In genomic region chr7:7917593-7917992, GRCh38 we compare ENCODE assay signal across 20 cellular contexts. TPM values are rescaled to one million over a fixed set of nuclear protein-coding genes. Genes with fewer than 3 reads are reported as not detected.
DNase-seq lines count a peak whose midpoint lies in the region; ATAC-seq, FAIRE-seq and TF ChIP-seq lines count a peak whose summit lies in the region.
"Had no signal": no experiment of that assay in that cellular context is flagged by ENCODE, and none has a peak within 500 bp of the region (broad histone marks: within the 10 kb centered on the region; RNA-seq: fewer than 3 reads in every experiment).

No MANE protein-coding gene starts in this region.

- peaks cover 32% of the 10 kb centered on the region for H3K4me1 Mint-ChIP-seq in stimulated activated memory B cell treated with anti-CD40 and anti-IgM and Interleukin-4, amounts not matched to agents 10 μg/mL and 1 μg/mL and 100 μg/mL, for 72 hours

- ATAC-seq in HepG2 (no peak), right lobe of liver (no peak), K562 (no peak)
- no peak for ATAC-seq in stimulated activated memory B cell treated with anti-CD40 and anti-IgM and Interleukin-4, amounts not matched to agents 10 μg/mL and 1 μg/mL and 100 μg/mL, for 72 hours
- ATAC-seq: A549; CD8-positive, alpha-beta T cell had no signal

- H3K36me3 ChIP-seq in HepG2 (replicated peaks in 1 of 2; ENCODE audit: control insufficient read depth in 1 of 2, insufficient read depth in 2 of 2, low read length in 2 of 2) (no peaks in the 10 kb centered on the region), right lobe of liver (no peaks in the 10 kb centered on the region), K562 (ENCODE audit: control insufficient read depth, insufficient read depth, low read length) (no peaks in the 10 kb centered on the region), testis (ENCODE audit: low read depth, missing control alignments) (no peaks in the 10 kb centered on the region)
- H3K36me3 ChIP-seq: BLaER1 treated with 17β-estradiol and CSF1 and Interleukin-3, amounts not matched to agents 10 nM and 100 nM had no signal

- TF ChIP-seq RAD21 in HepG2 (CRISPR knock-in tag; IDR thresholded peaks at IDR 0.05) (no peak), K562 (CRISPR knock-in tag; conservative IDR thresholded peaks at IDR 0.05 in 1 of 2, IDR thresholded peaks at IDR 0.05 in 1 of 2) (no peak)

- intact Hi-C loops in HepG2 (cut with micrococcal nuclease; ENCODE audit: unreplicated experiment) = loop anchor here (10.0 kb wide), 1 partner anchor 243 kb away; no protein-coding TSS in a partner anchor
- intact Hi-C loops in right lobe of liver (cut with DNase I) = no loop called here
- intact Hi-C loops in K562 (cut with micrococcal nuclease) = no loop called here
- intact Hi-C loops in testis (cut with DNase I; ENCODE audit: low total_unique reads) = no loop called here

- POLR2A ChIA-PET in HepG2 (lab: Yijun Ruan, JAX) = no interaction called here
- POLR2A ChIA-PET in K562 (lab: Yijun Ruan, JAX) = no interaction called here

- no peak for TF ChIP-seq CTCF in HepG2 (CRISPR knock-in tag; IDR thresholded peaks at IDR 0.05)
- TF ChIP-seq CTCF in right lobe of liver (IDR thresholded peaks at IDR 0.05) = no peak
- no peak for TF ChIP-seq CTCF in K562 (IDR thresholded peaks at IDR 0.05 in 2 of 3, conservative IDR thresholded peaks at IDR 0.05 in 1 of 3; ENCODE audit: insufficient read depth in 2 of 3, low read depth in 1 of 3, low read length in 3 of 3)
- TF ChIP-seq CTCF in testis (IDR thresholded peaks at IDR 0.05) = no peak

- TF ChIP-seq EP300 in HepG2 (IDR thresholded peaks at IDR 0.05; ENCODE audit: low read depth in 2 of 2, low read length in 2 of 2) (no peak), HepG2 (CRISPR knock-in tag; IDR thresholded peaks at IDR 0.05; ENCODE audit: borderline replicate concordance) (no peak), K562 (IDR thresholded peaks at IDR 0.05; ENCODE audit: low read length) (no peak)

- H2AFZ ChIP-seq in HepG2 (ENCODE audit: low read length) (no peak overlapping the region), K562 (ENCODE audit: low read depth, low read length) (no peak overlapping the region)

- H3K9ac ChIP-seq in HepG2 (ENCODE audit: insufficient read depth, low read depth, low read length) (no peak overlapping the region), K562 (ENCODE audit: insufficient read depth in 1 of 2, low read depth in 2 of 2, low read length in 2 of 2) (no peak overlapping the region)
- H3K9ac ChIP-seq: BLaER1 treated with 17β-estradiol and CSF1 and Interleukin-3, amounts not matched to agents 10 nM and 100 nM had no signal

- in situ Hi-C loops in HepG2 (cut with HindIII; ENCODE audit: extremely low pct_ligation_motif_present, low pct_unique_long_range_greater_than_20kb) (no loop called here), K562 (cut with MboI) (no loop called here)

- H3K79me2 ChIP-seq in HepG2 (ENCODE audit: insufficient read depth, low read length) = no peaks in the 10 kb centered on the region
- no peaks in the 10 kb centered on the region for H3K79me2 ChIP-seq in K562 (ENCODE audit: control insufficient read depth, insufficient read depth, low read length)

- FAIRE-seq in HepG2 (lab: Jason Lieb, UNC) (no peak), K562 (lab: Jason Lieb, UNC) (no peak)
- FAIRE-seq: A549, D721Med, GM19239 had no signal

- TF ChIP-seq POLR2A in HepG2 (IDR thresholded peaks at IDR 0.05; ENCODE audit: insufficient read depth in 1 of 2, low read depth in 2 of 2, low read length in 2 of 2) (no peak), right lobe of liver (IDR thresholded peaks at IDR 0.05) (no peak), K562 (conservative IDR thresholded peaks at IDR 0.05) (no peak), testis (IDR thresholded peaks at IDR 0.05) (no peak)

- H3K4me1 ChIP-seq in HepG2 (ENCODE audit: insufficient read depth, low read length) = peaks cover 18% of the 10 kb centered on the region
- H3K4me1 ChIP-seq in right lobe of liver = peaks cover 0 to 31% (median 6%) of the 10 kb centered on the region in 4 donors
- H3K4me1 ChIP-seq in K562 (replicated peaks in 1 of 2; ENCODE audit: control insufficient read depth in 2 of 2, insufficient read depth in 2 of 2, low read length in 2 of 2) = no peaks in the 10 kb centered on the region
- H3K4me1 ChIP-seq in testis = no peaks in the 10 kb centered on the region
- H3K4me1 ChIP-seq: A549; BLaER1 treated with 17β-estradiol and CSF1 and Interleukin-3, amounts not matched to agents 10 nM and 100 nM had no signal

- BruUV-seq in HepG2 (replicated peaks; lab: Mats Ljungman, UMichigan) = no TSS peak
- no TSS peak for BruUV-seq in K562 (replicated peaks; lab: Mats Ljungman, UMichigan)

- H3K9me3 Mint-ChIP-seq in stimulated activated memory B cell treated with anti-CD40 and anti-IgM and Interleukin-4, amounts not matched to agents 10 μg/mL and 1 μg/mL and 100 μg/mL, for 72 hours = no peaks in the 10 kb centered on the region
- H3K9me3 Mint-ChIP-seq: CD4-positive, alpha-beta T cell; CD8-positive, alpha-beta T cell had no signal

- no peaks in the 10 kb centered on the region for H3K9me1 ChIP-seq in K562 (ENCODE audit: control insufficient read depth, insufficient read depth, low read length)

- H3K27ac ChIP-seq in HepG2 (ENCODE audit: extremely low read length, insufficient read depth, low read length) (no peak overlapping the region), right lobe of liver (no peak overlapping the region), K562 (ENCODE audit: extremely low read depth, low read depth, low read length) (no peak overlapping the region), substantia nigra (ENCODE audit: low read depth, low read length, poor library complexity, severe bottlenecking) (no peak overlapping the region), testis (no peak overlapping the region)
- H3K27ac ChIP-seq: 22Rv1; A549; BLaER1 treated with 17β-estradiol and CSF1 and Interleukin-3, amounts not matched to agents 10 nM and 100 nM; C4-2B had no signal

- H3K4me3 ChIP-seq in HepG2 (replicated peaks in 1 of 3; ENCODE audit: insufficient read depth in 1 of 3, low read depth in 2 of 3, low read length in 3 of 3) = no peak overlapping the region
- no peak overlapping the region for H3K4me3 ChIP-seq in right lobe of liver
- no peak overlapping the region for H3K4me3 ChIP-seq in K562
- no peak overlapping the region for H3K4me3 ChIP-seq in testis
- H3K4me3 ChIP-seq: A549; BLaER1 treated with 17β-estradiol and CSF1 and Interleukin-3, amounts not matched to agents 10 nM and 100 nM had no signal

- H3K4me3 Mint-ChIP-seq in stimulated activated memory B cell treated with anti-CD40 and anti-IgM and Interleukin-4, amounts not matched to agents 10 μg/mL and 1 μg/mL and 100 μg/mL, for 72 hours = no peak overlapping the region
- H3K4me3 Mint-ChIP-seq: B cell; CD4-positive, alpha-beta T cell; CD8-positive, alpha-beta T cell had no signal

- H3K27me3 ChIP-seq in HepG2 (ENCODE audit: control insufficient read depth in 1 of 2, insufficient read depth in 2 of 2, low read length in 2 of 2) (no peaks in the 10 kb centered on the region), right lobe of liver (no peaks in the 10 kb centered on the region), K562 (ENCODE audit: control insufficient read depth in 2 of 2, insufficient read depth in 2 of 2, low read length in 2 of 2) (no peaks in the 10 kb centered on the region; a peak in 2 of 5 replicates), testis (no peaks in the 10 kb centered on the region)
- H3K27me3 ChIP-seq: BLaER1 treated with 17β-estradiol and CSF1 and Interleukin-3, amounts not matched to agents 10 nM and 100 nM had no signal

- no peak overlapping the region for H3K4me2 ChIP-seq in HepG2 (ENCODE audit: low read depth, low read length)
- H3K4me2 ChIP-seq in K562 (ENCODE audit: insufficient read depth, low read length) = no peak overlapping the region
- H3K4me2 ChIP-seq: A549; BLaER1 treated with 17β-estradiol and CSF1 and Interleukin-3, amounts not matched to agents 10 nM and 100 nM had no signal

- H3K27me3 Mint-ChIP-seq in stimulated activated memory B cell treated with anti-CD40 and anti-IgM and Interleukin-4, amounts not matched to agents 10 μg/mL and 1 μg/mL and 100 μg/mL, for 72 hours = no peaks in the 10 kb centered on the region
- H3K27me3 Mint-ChIP-seq: B cell; CD4-positive, alpha-beta T cell had no signal

- WGBS in HepG2 (ENCODE audit: low lambda C conversion rate) = 69% methylated on average over 1 of the region's 1 CpG
- WGBS in right lobe of liver (ENCODE audit: insufficient coverage, low coverage, low lambda C conversion rate, missing lambda C conversion rate) = 100% methylated on average over 1 of the region's 1 CpG
- 0% methylated on average over 1 of the region's 1 CpG for WGBS in K562 (ENCODE audit: insufficient coverage, low coverage, missing lambda C conversion rate)
- WGBS in testis, 2 donors = 94% methylated on average over 1 of the region's 1 CpG

- no peaks in the 10 kb centered on the region for H4K20me1 ChIP-seq in HepG2 (ENCODE audit: insufficient read depth, low read length)
- H4K20me1 ChIP-seq in K562 (replicated peaks; ENCODE audit: control insufficient read depth, insufficient read depth, low read length) = no peaks in the 10 kb centered on the region
- H4K20me1 ChIP-seq: BLaER1 treated with 17β-estradiol and CSF1 and Interleukin-3, amounts not matched to agents 10 nM and 100 nM had no signal

- H3K9me3 ChIP-seq in HepG2 (ENCODE audit: low read length) (no peaks in the 10 kb centered on the region), right lobe of liver (no peaks in the 10 kb centered on the region), K562 (replicated peaks; ENCODE audit: control insufficient read depth, insufficient read depth, low read depth, low read length) (no peaks in the 10 kb centered on the region), testis (no peaks in the 10 kb centered on the region)
- H3K9me3 ChIP-seq: A549; BLaER1 treated with 17β-estradiol and CSF1 and Interleukin-3, amounts not matched to agents 10 nM and 100 nM; Caco-2 had no signal

- DNase-seq in HepG2 (ENCODE audit: low spot score) = no peak
- no peak for DNase-seq in right lobe of liver
- no peak for DNase-seq in K562 (ENCODE audit: extremely low read depth in 1 of 4, low spot score in 3 of 4)
- DNase-seq in substantia nigra (lab: John Stamatoyannopoulos, UW) = no peak
- no peak for DNase-seq in testis
- DNase-seq: AML-193; Caco-2; Calu3; CD4-positive, alpha-beta T cell; CD8-positive, alpha-beta T cell; DMS79 treated with DMSO at 0.1 percent for 48 hours; GF-D8 had no signal

- CTCF ChIA-PET in HepG2 (lab: Yijun Ruan, JAX; ENCODE audit: low intra/inter-chr PET ratio, low total read pairs) = no interaction called here
- CTCF ChIA-PET in K562 (lab: Yijun Ruan, JAX; ENCODE audit: low intra/inter-chr PET ratio) = no interaction called here

- H3K36me3 Mint-ChIP-seq in stimulated activated memory B cell treated with anti-CD40 and anti-IgM and Interleukin-4, amounts not matched to agents 10 μg/mL and 1 μg/mL and 100 μg/mL, for 72 hours = peaks cover 18% of the 10 kb centered on the region
- H3K36me3 Mint-ChIP-seq: CD8-positive, alpha-beta T cell had no signal

- H3K27ac Mint-ChIP-seq in stimulated activated memory B cell treated with anti-CD40 and anti-IgM and Interleukin-4, amounts not matched to agents 10 μg/mL and 1 μg/mL and 100 μg/mL, for 72 hours = peak overlapping the region; percentile 62
- H3K27ac Mint-ChIP-seq: B cell; CD4-positive, alpha-beta T cell; CD8-positive, alpha-beta T cell had no signal

RNA-seq across cellular contexts. Expression of gene GLCCI1, which starts 51.0 kb away (rescaled TPM):
- total RNA-seq in HepG2 (2016; rRNA removed; fragmentation: Illumina TruSeq; extraction: Trizol) (1.6 and 1.7 TPM in 2 replicates), right lobe of liver (10 to 100 TPM in 1 of 6 experiments, 1 to 10 TPM in 5; 2.4 to 11.1 (median 5.0) TPM), K562 (2014; rRNA removed) (2.8 and 4.6 TPM in 2 replicates), K562 (2014; rRNA removed; fragmentation: Illumina TruSeq; extraction: Trizol) (9.5 and 9.7 TPM in 2 replicates), K562 (2015; rRNA removed; fragmentation: Illumina TruSeq; extraction: Trizol) (6.5 and 7.3 TPM in 2 replicates), K562 (2021) (11.2 and 11.9 TPM in 2 replicates), testis (10 to 100 TPM; 30.2 to 49.8 TPM)
- total RNA-seq in HepG2 (2016; cell fraction: cytosol; rRNA removed; fragmentation: Illumina TruSeq; extraction: Trizol; ENCODE audit: low read depth) = 2.2 and 2.6 TPM in 2 replicates
- 1.4 and 1.5 TPM in 2 replicates for total RNA-seq in HepG2 (2016; cell fraction: insoluble cytoplasmic fraction; rRNA removed; fragmentation: Illumina TruSeq; extraction: Trizol)
- total RNA-seq in HepG2 (2016; cell fraction: membrane; rRNA removed; fragmentation: Illumina TruSeq; extraction: Trizol) = 1.0 and 1.1 TPM in 2 replicates
- 2.8 and 5.0 TPM in 2 replicates for total RNA-seq in HepG2 (2016; cell fraction: nucleus; rRNA removed; fragmentation: Illumina TruSeq; extraction: Trizol)
- polyA plus RNA-seq in HepG2 (2011; rRNA removed) (1.3 and 2.2 TPM in 2 replicates), K562 (2011; rRNA removed) (7.2 and 16.6 TPM in 2 replicates), K562 (2014; fragmentation: Illumina TruSeq; extraction: Trizol) (7.7 and 8.1 TPM in 2 replicates), K562 (2014; fragmentation: Nextera tagmentation; extraction: Ambion mirVana) (1 to 10 TPM; 2.7 TPM), K562 (2014; rRNA removed) (5.1 and 6.0 TPM in 2 replicates), testis (ENCODE audit: insufficient read depth, low read depth, low replicate concordance) (42.2 TPM)
- 0.87 and 2.0 TPM in 2 replicates for polyA plus RNA-seq in HepG2 (2011; cell fraction: cytosol; rRNA removed)
- polyA plus RNA-seq in HepG2 (2011; cell fraction: nucleus; rRNA removed) = 1.8 and 2.8 TPM in 2 replicates
- polyA plus RNA-seq in HepG2 (2012) = 2.4 and 3.0 TPM in 2 replicates
- polyA plus RNA-seq in HepG2 (2016; cell fraction: cytosol; fragmentation: Illumina TruSeq; extraction: Trizol; ENCODE audit: low read depth) = 0.10 and 0.17 TPM in 2 replicates
- polyA plus RNA-seq in HepG2 (2016; cell fraction: insoluble cytoplasmic fraction; fragmentation: Illumina TruSeq; extraction: Trizol; ENCODE audit: low read depth) = 1.5 and 2.1 TPM in 2 replicates
- polyA plus RNA-seq in HepG2 (2016; cell fraction: membrane; fragmentation: Illumina TruSeq; extraction: Trizol; ENCODE audit: low read depth) = 0.37 and 0.43 TPM in 2 replicates
- polyA plus RNA-seq in HepG2 (2016; cell fraction: nucleus; fragmentation: Illumina TruSeq; extraction: Trizol; ENCODE audit: insufficient read depth, low read depth) = 2.3 and 4.0 TPM in 2 replicates
- polyA minus RNA-seq in HepG2 (2011; rRNA and poly(A)+ RNA removed; ENCODE audit: low replicate concordance) = 4.7 and 114 TPM in 2 replicates
- 3.2 and 3.4 TPM in 2 replicates for polyA minus RNA-seq in HepG2 (2011; cell fraction: cytosol; rRNA and poly(A)+ RNA removed)
- polyA minus RNA-seq in HepG2 (2011; cell fraction: nucleus; rRNA and poly(A)+ RNA removed) = 14.8 and 17.7 TPM in 2 replicates
- 28.3 and 49.4 TPM in 2 replicates for total RNA-seq in K562 (2011; cell fraction: chromatin; rRNA removed; ENCODE audit: low replicate concordance)
- total RNA-seq in K562 (2011; cell fraction: nucleolus; rRNA removed) = 10.5 and 18.9 TPM in 2 replicates
- 21.6 and 29.6 TPM in 2 replicates for total RNA-seq in K562 (2011; cell fraction: nucleoplasm; rRNA removed)
- polyA plus RNA-seq in K562 (2011; cell fraction: cytosol; rRNA removed) = 2.7 and 6.5 TPM in 2 replicates
- polyA plus RNA-seq in K562 (2011; cell fraction: nucleus; rRNA removed) = 13.2 and 20.1 TPM in 2 replicates
- polyA plus RNA-seq in K562 (2012) = 8.4 and 11.0 TPM in 2 replicates
- 13.8 and 36.3 TPM in 2 replicates for polyA minus RNA-seq in K562 (2011; rRNA and poly(A)+ RNA removed)
- polyA minus RNA-seq in K562 (2011; cell fraction: cytosol; rRNA and poly(A)+ RNA removed) = 3.7 and 9.9 TPM in 2 replicates
- polyA minus RNA-seq in K562 (2011; cell fraction: nucleus; rRNA and poly(A)+ RNA removed) = 8.6 and 31.3 TPM in 2 replicates

Comparison
In these comparisons a context has a peak if more than half of its experiments do, and no peak if none do; other contexts are left out.
1. Of the 241 proteins assayed by ChIP-seq in both HepG2 and K562: peak only in HepG2: MAFF; only in K562: MAFG; in both: none; in neither: 238; mixed calls (peak in some experiments, not most) for 1.